Comparison of ENCODE assay signal across 15 cellular contexts in genomic region chr17:3594976-3595375, GRCh38. TPM values are rescaled to one million over a fixed set of nuclear protein-coding genes. Genes with fewer than 3 reads are reported as not detected.
"Had no signal": no experiment of that assay in that cellular context is flagged by ENCODE, and none has a peak within 500 bp of the region (broad histone marks: within the 10 kb centered on the region; RNA-seq: fewer than 3 reads in every experiment).

No MANE protein-coding gene starts in this region.

- H3K27ac ChIP-seq: foreskin keratinocyte had no signal

- H3K27me3 ChIP-seq: foreskin keratinocyte had no signal

- ATAC-seq: activated naive CD8-positive, alpha-beta T cell treated with anti-CD3 and anti-CD28 coated beads, Interleukin-2, amount 50 U/mL, for 24 hours; foreskin keratinocyte; naive thymus-derived CD8-positive, alpha-beta T cell; stimulated activated naive CD8-positive, alpha-beta T cell treated with anti-CD3 and anti-CD28 coated beads, Interleukin-15, Interleukin-2, amounts not matched to agents 100 U/mL and 50 U/mL, for 24 hours had no signal

- DNase-seq: activated CD4-positive, CD25-positive, alpha-beta regulatory T cell treated with anti-CD3 and anti-CD28 coated beads, Interleukin-2, amount 50 U/mL, for 72 hours; activated naive CD4-positive, alpha-beta T cell treated with anti-CD3 and anti-CD28 coated beads for 36 hours; activated naive CD8-positive, alpha-beta T cell treated with anti-CD3 and anti-CD28 coated beads, Interleukin-2, amount 50 U/mL, for 24 hours; central memory CD4-positive, alpha-beta T cell; cortex of kidney; effector CD8-positive, alpha-beta T cell; immature natural killer cell; mammary epithelial cell; naive thymus-derived CD8-positive, alpha-beta T cell; retina; stimulated activated CD4-positive, alpha-beta T cell treated with anti-CD3 and anti-CD28 coated beads, Interleukin-4, amount 100 ng/mL, for 4 hours; stimulated activated CD8-positive, alpha-beta memory T cell treated with anti-CD3 and anti-CD28 coated beads, Interleukin-4, amount 100 ng/mL, for 48 hours; stimulated activated naive CD8-positive, alpha-beta T cell treated with anti-CD3 and anti-CD28 coated beads, Interleukin-15, Interleukin-2, amounts not matched to agents 100 U/mL and 50 U/mL, for 24 hours had no signal

RNA-seq across cellular contexts. Expression of gene TRPV3, which starts 37.4 kb away (rescaled TPM):
- total RNA-seq: endothelial cell of umbilical vein had no signal
